ENCODE assay signal across 23 cellular contexts in the genomic region with DNA sequence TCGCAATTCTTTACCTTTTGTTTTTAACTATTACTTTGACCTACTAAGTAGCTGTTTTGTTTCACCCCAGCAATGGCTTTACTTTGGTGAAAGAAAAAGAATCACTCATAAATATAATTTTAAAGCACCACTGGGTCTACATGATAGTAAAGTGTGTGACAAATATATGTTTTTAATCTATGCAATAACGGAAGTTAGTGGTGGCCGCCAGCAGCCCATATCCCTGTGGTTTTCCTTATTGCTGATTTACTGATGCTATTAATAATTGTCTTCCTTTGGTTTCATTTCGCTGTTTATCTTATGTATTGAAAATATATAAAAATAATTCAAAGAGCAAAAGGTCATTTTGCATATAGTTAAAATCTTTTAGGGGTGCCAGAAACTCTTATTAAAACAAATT.
DNase-seq lines count a peak whose midpoint lies in the region; ATAC-seq and TF ChIP-seq lines count a peak whose summit lies in the region.
"Had no signal": no experiment of that assay in that cellular context is flagged by ENCODE, and none has a peak within 500 bp of the region (broad histone marks: within the 10 kb centered on the region; RNA-seq: fewer than 3 reads in every experiment).

No MANE protein-coding gene starts in this region.

- H2AFZ ChIP-seq in GM23338 (no peak overlapping the region), Loucy (ENCODE audit: low read length) (no peak overlapping the region), H9 (ENCODE audit: low read length) (no peak overlapping the region)

- no peaks in the 10 kb centered on the region; the same call in 2 of the 3 replicates for H3K9me3 Mint-ChIP-seq in GM23338
- H3K9me3 Mint-ChIP-seq in H9 = no peaks in the 10 kb centered on the region
- H3K9me3 Mint-ChIP-seq: CD8-positive, alpha-beta memory T cell; T-cell had no signal

- H3K4me3 ChIP-seq in heart right ventricle (no peak overlapping the region), heart left ventricle (no peak overlapping the region), GM23338 (no peak overlapping the region), Loucy (ENCODE audit: low read length, poor library complexity, severe bottlenecking) (peak overlapping the region; percentile 67), psoas muscle (no peak overlapping the region)
- H3K4me3 ChIP-seq: GM12878 had no signal

- H3K27me3 Mint-ChIP-seq in GM23338 (ENCODE audit: insufficient read depth, low read depth, poor library complexity) (no peaks in the 10 kb centered on the region), H9 (ENCODE audit: low read depth) (no peaks in the 10 kb centered on the region)
- H3K27me3 Mint-ChIP-seq: CD8-positive, alpha-beta memory T cell; T-cell had no signal

- no peaks in the 10 kb centered on the region for H3K9me3 ChIP-seq in heart right ventricle
- no peaks in the 10 kb centered on the region for H3K9me3 ChIP-seq in heart left ventricle
- no peaks in the 10 kb centered on the region for H3K9me3 ChIP-seq in Loucy (ENCODE audit: insufficient read depth, low read depth, low read length)
- no peaks in the 10 kb centered on the region for H3K9me3 ChIP-seq in H9 (ENCODE audit: control insufficient read depth, low read depth, low read length)
- no peaks in the 10 kb centered on the region for H3K9me3 ChIP-seq in psoas muscle

- peaks cover 0 to 21% (median 10%) of the 10 kb centered on the region in 9 donors for H3K4me1 ChIP-seq in heart right ventricle
- H3K4me1 ChIP-seq in heart left ventricle = peaks cover 0 to 16% (median 3%) of the 10 kb centered on the region in 12 donors
- peaks cover 33% of the 10 kb centered on the region for H3K4me1 ChIP-seq in GM23338 (ENCODE audit: insufficient read depth)
- H3K4me1 ChIP-seq in Loucy (ENCODE audit: insufficient read depth, low read length, poor library complexity, severe bottlenecking) = peaks cover 30% of the 10 kb centered on the region
- H3K4me1 ChIP-seq in H9 (ENCODE audit: insufficient read depth, low read length) = peaks cover 9% of the 10 kb centered on the region
- no peaks in the 10 kb centered on the region for H3K4me1 ChIP-seq in psoas muscle

- H3K27ac ChIP-seq in heart right ventricle = peak overlapping the region in 6 of 10 donors; percentile 23 to 61 (median 42)
- H3K27ac ChIP-seq in heart left ventricle = peak overlapping the region in 5 of 12 donors; percentile 27 to 60 (median 33)
- H3K27ac ChIP-seq in GM23338 (ENCODE audit: low read depth) = peak overlapping the region; percentile 33; the same call in 1 of the 2 replicates
- H3K27ac ChIP-seq in H9 (ENCODE audit: insufficient read length, low read depth, low read length) = no peak overlapping the region
- H3K27ac ChIP-seq in psoas muscle = no peak overlapping the region

- no peak for TF ChIP-seq POLR2A in heart left ventricle (IDR thresholded peaks at IDR 0.05)

- no peak overlapping the region for H3K23ac ChIP-seq in H9 (ENCODE audit: insufficient read length, low read depth, low read length)

- H3K36me3 ChIP-seq in heart right ventricle = no peaks in the 10 kb centered on the region
- H3K36me3 ChIP-seq in heart left ventricle = no peaks in the 10 kb centered on the region
- no peaks in the 10 kb centered on the region for H3K36me3 ChIP-seq in GM23338 (ENCODE audit: insufficient read depth)
- H3K36me3 ChIP-seq in Loucy (ENCODE audit: insufficient read depth, low read length) = no peaks in the 10 kb centered on the region
- H3K36me3 ChIP-seq in psoas muscle (ENCODE audit: insufficient read depth in 1 of 2, low read depth in 1 of 2) = no peaks in the 10 kb centered on the region

- H2BK15ac ChIP-seq in H9 (ENCODE audit: low read depth, low read length) = no peak overlapping the region

- H3K36me3 Mint-ChIP-seq in GM23338 (ENCODE audit: low read depth) (peaks cover 5% of the 10 kb centered on the region; the same call in 2 of the 3 replicates), H9 (ENCODE audit: insufficient read depth in 1 of 3, low read depth in 3 of 3) (peaks cover 0 to 1% (median 0%) of the 10 kb centered on the region in 3 experiments; a peak in 2 of 7 replicates)
- H3K36me3 Mint-ChIP-seq: CD8-positive, alpha-beta memory T cell; T-cell had no signal

- no peaks in the 10 kb centered on the region for H4K20me1 ChIP-seq in GM23338 (replicated peaks; ENCODE audit: insufficient read depth)
- H4K20me1 ChIP-seq in Loucy (ENCODE audit: insufficient read depth, low read length, poor library complexity, severe bottlenecking) = no peaks in the 10 kb centered on the region
- H4K20me1 ChIP-seq in H9 (ENCODE audit: control insufficient read depth, insufficient read depth, insufficient read length) = no peaks in the 10 kb centered on the region

- H3K27ac Mint-ChIP-seq in GM23338 (no peak overlapping the region), H9 (no peak overlapping the region; a peak in 1 of 7 replicates)
- H3K27ac Mint-ChIP-seq: CD8-positive, alpha-beta memory T cell; T-cell had no signal

- no peak overlapping the region for H2BK12ac ChIP-seq in H9 (ENCODE audit: insufficient read length, low read depth, low read length)

- ATAC-seq in heart right ventricle (no peak), heart left ventricle (no peak), GM23338 (no peak), HG03175 (IDR thresholded peaks at IDR 0.05; ENCODE audit: unreplicated experiment) (no peak), psoas muscle (no peak)
- ATAC-seq: GM12878, PC-3, SK-N-SH treated with all-trans-retinoic acid at 6 μM for 48 hours, T-cell had no signal

- no peak for TF ChIP-seq CTCF in heart right ventricle (IDR thresholded peaks at IDR 0.05)
- TF ChIP-seq CTCF in heart left ventricle (IDR thresholded peaks at IDR 0.05) = no peak
- TF ChIP-seq CTCF in GM23338 (conservative IDR thresholded peaks at IDR 0.05; ENCODE audit: low read depth in 2 of 2) = no peak
- TF ChIP-seq CTCF in Loucy (conservative IDR thresholded peaks at IDR 0.05; ENCODE audit: low read length) = no peak
- no peak for TF ChIP-seq CTCF in H9 (conservative IDR thresholded peaks at IDR 0.05)
- TF ChIP-seq CTCF in psoas muscle (IDR thresholded peaks at IDR 0.05) = no peak

- intact Hi-C loops in heart right ventricle (cut with DNase I) = loop anchor here in 5 of 10 donors (10.0 kb wide), 5 partner anchors 178 to 662 kb away; no protein-coding TSS in a partner anchor
- intact Hi-C loops in heart left ventricle (cut with DNase I) = loop anchor here in 5 of 10 donors (5.0 to 10.0 kb wide), 5 partner anchors 198 to 620 kb away; no protein-coding TSS in a partner anchor
- intact Hi-C loops in psoas muscle (cut with DNase I) = loop anchor here in 1 of 2 donors (10.0 kb wide), 1 partner anchor 338 kb away; no protein-coding TSS in a partner anchor

- H2BK20ac ChIP-seq in H9 (ENCODE audit: low read depth, low read length, poor library complexity, severe bottlenecking) = no peak overlapping the region

- H3K14ac ChIP-seq in H9 (ENCODE audit: insufficient read depth, low read length) = no peak overlapping the region; the same call in 1 of the 2 replicates

- no peak overlapping the region for H3K4ac ChIP-seq in H9 (ENCODE audit: low read depth, low read length)

- H3K56ac ChIP-seq in H9 (ENCODE audit: insufficient read length, low read depth, low read length) = no peak overlapping the region

- peaks cover 30% of the 10 kb centered on the region for H3K4me1 Mint-ChIP-seq in GM23338
- H3K4me1 Mint-ChIP-seq in H9 = peaks cover 17 to 32% of the 10 kb centered on the region in 2 experiments

- H2AK5ac ChIP-seq in H9 (ENCODE audit: insufficient read length, low read length) = no peak overlapping the region

- no peaks in the 10 kb centered on the region for H3K79me2 ChIP-seq in GM23338 (replicated peaks; ENCODE audit: insufficient read depth)
- H3K79me2 ChIP-seq in Loucy (ENCODE audit: insufficient read depth, low read length) = no peaks in the 10 kb centered on the region
- no peaks in the 10 kb centered on the region for H3K79me2 ChIP-seq in H9 (ENCODE audit: insufficient read depth, low read length)

- DNase-seq in heart right ventricle (no peak), heart left ventricle (no peak), GM23338 (ENCODE audit: low spot score) (no peak), LoVo (ENCODE audit: low spot score) (no peak), H9 (no peak), psoas muscle (no peak)
- DNase-seq: 8988T; CD8-positive, alpha-beta memory T cell; DMS53; EL; NCI-H1048; NCI-H1436; NCI-H1930; NCI-H226; NCI-H524; PC-3; RPMI8226; SHP77 treated with DMSO at 0.1 percent for 48 hours; T-cell had no signal

- H3K27me3 ChIP-seq in heart right ventricle = no peaks in the 10 kb centered on the region
- H3K27me3 ChIP-seq in heart left ventricle = no peaks in the 10 kb centered on the region
- no peaks in the 10 kb centered on the region for H3K27me3 ChIP-seq in GM23338 (ENCODE audit: insufficient read depth)
- H3K27me3 ChIP-seq in Loucy (ENCODE audit: insufficient read depth, low read length, poor library complexity, severe bottlenecking) = no peaks in the 10 kb centered on the region
- H3K27me3 ChIP-seq in H9 (ENCODE audit: insufficient read depth, low read length) = no peaks in the 10 kb centered on the region
- H3K27me3 ChIP-seq in psoas muscle (ENCODE audit: insufficient read depth in 3 of 3, low read length in 2 of 3) = no peaks in the 10 kb centered on the region

- no peak overlapping the region for H2BK5ac ChIP-seq in H9 (ENCODE audit: insufficient read length, low read length)

- H4K5ac ChIP-seq in H9 (ENCODE audit: insufficient read length, low read depth, low read length) = no peak overlapping the region

- 74 to 84% methylated on average over 4 of the region's 4 CpGs for WGBS in heart right ventricle, 2 donors
- 75 to 79% (median 77%) methylated on average over 4 of the region's 4 CpGs for WGBS in heart left ventricle, 4 donors
- WGBS in H9 (ENCODE audit: extremely low coverage, insufficient read length, low lambda C conversion rate) = no CpG with 5 or more reads among the region's 4 CpGs
- WGBS in psoas muscle, 3 donors = 79 to 83% (median 82%) methylated on average over 4 of the region's 4 CpGs

- H3K9me2 ChIP-seq in GM23338 (ENCODE audit: insufficient read depth) (no peaks in the 10 kb centered on the region; the same call in 1 of the 2 replicates), Loucy (replicated peaks; ENCODE audit: low read depth, low read length) (no peaks in the 10 kb centered on the region)

- no peak overlapping the region for H4K91ac ChIP-seq in H9 (ENCODE audit: insufficient read length, low read depth, low read length)

- H3K4me3 Mint-ChIP-seq in GM23338 (no peak overlapping the region), H9 (no peak overlapping the region)
- H3K4me3 Mint-ChIP-seq: CD8-positive, alpha-beta memory T cell; T-cell had no signal

- H3K4me2 ChIP-seq in GM23338 (peak overlapping the region; percentile 21; the same call in 1 of the 2 replicates), Loucy (ENCODE audit: low read depth, low read length, poor library complexity, severe bottlenecking) (peak overlapping the region; percentile 64), H9 (ENCODE audit: insufficient read depth, insufficient read length, low read length) (no peak overlapping the region)

- no peak overlapping the region for H4K8ac ChIP-seq in H9 (replicated peaks; ENCODE audit: insufficient read length, low read depth, low read length)

- H3T11ph ChIP-seq in H9 (ENCODE audit: low read length) = no peak overlapping the region

- H3F3A ChIP-seq in GM23338 (replicated peaks; ENCODE audit: low read depth) (no peaks in the 10 kb centered on the region), Loucy (ENCODE audit: low read depth) (no peaks in the 10 kb centered on the region)

- no peak overlapping the region for H3K9ac ChIP-seq in Loucy (ENCODE audit: low read depth, low read length, poor library complexity, severe bottlenecking)
- H3K9ac ChIP-seq in H9 (ENCODE audit: extremely low read depth, insufficient read length, low read length) = no peak overlapping the region

- no peak overlapping the region for H3K18ac ChIP-seq in H9 (ENCODE audit: insufficient read length, low read depth, low read length)

- H3K23me2 ChIP-seq in H9 (ENCODE audit: insufficient read length, low read depth, low read length, poor library complexity, severe bottlenecking) = no peaks in the 10 kb centered on the region

- no peak overlapping the region for H2BK120ac ChIP-seq in H9 (ENCODE audit: low read depth, low read length, poor library complexity, severe bottlenecking)

- no peaks in the 10 kb centered on the region for H3K79me1 ChIP-seq in H9 (ENCODE audit: insufficient read depth, low read depth, low read length, poor library complexity, severe bottlenecking)

Comparison
In these comparisons a context has a peak if more than half of its experiments do, and no peak if none do; other contexts are left out.
1. H3K27ac ChIP-seq: peak in heart right ventricle (6 of 10) and GM23338 (single experiment); none in H9 (single experiment) and psoas muscle (single experiment).